In the genomic region with DNA sequence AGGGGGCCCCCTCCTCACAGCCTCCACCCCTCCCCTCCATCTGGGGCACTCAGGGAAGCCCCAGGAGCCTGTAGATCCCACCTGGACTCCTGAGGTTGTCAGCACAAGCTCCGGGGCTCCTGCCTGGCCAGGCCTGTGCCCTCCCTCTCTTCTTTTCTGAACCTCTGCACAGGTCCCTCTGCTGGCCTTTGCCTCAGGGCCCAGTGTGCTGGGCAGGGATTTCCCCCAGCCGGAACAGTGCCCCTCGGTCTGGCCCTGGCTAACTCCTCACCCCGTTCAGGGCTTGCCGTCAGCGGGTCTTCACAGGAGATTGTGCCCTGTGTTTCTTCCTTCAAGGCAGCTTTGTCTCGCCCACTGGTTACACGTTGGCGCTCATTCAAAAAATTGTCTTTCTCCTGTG, we compare ENCODE assay signal across 35 cellular contexts.
"Had no signal": no experiment of that assay in that cellular context is flagged by ENCODE, and none has a peak within 500 bp of the region (broad histone marks: within the 10 kb centered on the region; RNA-seq: fewer than 3 reads in every experiment).

No MANE protein-coding gene starts in this region.

- H3K4me3 Mint-ChIP-seq: activated B cell treated with CpG ODN at 0.5 μM for 24 hours; activated CD4-positive, alpha-beta memory T cell treated with anti-CD3 and anti-CD28 coated beads, Interleukin-2, amount 10 ng/mL, durations not matched to agents 7 days and 5 days; activated CD4-positive, alpha-beta T cell treated with anti-CD3 and anti-CD28 coated beads, Interleukin-2, amount 10 ng/mL, durations not matched to agents 24 days and 14 days; activated CD8-positive, alpha-beta memory T cell treated with anti-CD3 and anti-CD28 coated beads, Interleukin-2, amount 10 ng/mL, durations not matched to agents 7 days and 5 days; activated CD8-positive, alpha-beta T cell treated with anti-CD3 and anti-CD28 coated beads, Interleukin-2, amount 10 ng/mL, durations not matched to agents 7 days and 5 days; activated naive CD4-positive, alpha-beta T cell treated with anti-CD3 and anti-CD28 coated beads, Interleukin-2, amount 10 ng/mL, durations not matched to agents 7 days and 5 days; activated naive CD4-positive, alpha-beta T cell treated with anti-CD3 and anti-CD28 coated beads, Interleukin-2, amount 50 U/mL, for 24 hours; activated naive CD8-positive, alpha-beta T cell; activated naive CD8-positive, alpha-beta T cell treated with anti-CD3 and anti-CD28 coated beads, Interleukin-2, amount 10 ng/mL, durations not matched to agents 7 days and 5 days; activated naive CD8-positive, alpha-beta T cell treated with anti-CD3 and anti-CD28 coated beads, Interleukin-2, amount 50 U/mL, for 24 hours; activated T-cell treated with anti-CD3 and anti-CD28 coated beads, Interleukin-2, amount 50 U/mL, for 24 hours; brain; central memory CD8-positive, alpha-beta T cell; T-helper 1 cell treated with Interleukin-12 subunit alpha and Interleukin-12 subunit beta and Interleukin-4 antibody, amounts not matched to agents 30 μg/mL and 1 μg/mL, for 36 hours; T-helper 2 cell treated with Interferon-gamma antibody and Interleukin-4, amounts not matched to agents 5 μg/mL and 100 μg/mL, for 36 hours had no signal

- H3K9me3 Mint-ChIP-seq: activated naive CD4-positive, alpha-beta T cell treated with anti-CD3 and anti-CD28 coated beads, Interleukin-2, amount 10 ng/mL, durations not matched to agents 7 days and 5 days; activated naive CD8-positive, alpha-beta T cell treated with anti-CD3 and anti-CD28 coated beads, Interleukin-2, amount 50 U/mL, for 24 hours; activated T-cell treated with anti-CD3 and anti-CD28 coated beads, Interleukin-2, amount 50 U/mL, for 24 hours had no signal

- ATAC-seq: activated CD8-positive, alpha-beta memory T cell treated with anti-CD3 and anti-CD28 coated beads, Interleukin-2, amount 10 ng/mL, durations not matched to agents 7 days and 5 days; activated CD8-positive, alpha-beta T cell treated with anti-CD3 and anti-CD28 coated beads, Interleukin-2, amount 10 ng/mL, durations not matched to agents 7 days and 5 days; activated naive CD8-positive, alpha-beta T cell treated with anti-CD3 and anti-CD28 coated beads, Interleukin-2, amount 50 U/mL, for 24 hours had no signal

- H3K36me3 Mint-ChIP-seq: activated CD8-positive, alpha-beta memory T cell treated with anti-CD3 and anti-CD28 coated beads, Interleukin-2, amount 10 ng/mL, durations not matched to agents 7 days and 5 days; activated naive CD4-positive, alpha-beta T cell treated with anti-CD3 and anti-CD28 coated beads, Interleukin-2, amount 10 ng/mL, durations not matched to agents 7 days and 5 days; activated naive CD4-positive, alpha-beta T cell treated with anti-CD3 and anti-CD28 coated beads, Interleukin-2, amount 50 U/mL, for 24 hours; activated naive CD8-positive, alpha-beta T cell; brain had no signal

- H3K4me3 ChIP-seq: ascending aorta, cardiac muscle cell had no signal

- H3K4me1 ChIP-seq: ascending aorta had no signal

- H3K27ac Mint-ChIP-seq: activated B cell treated with CpG ODN at 0.5 μM for 24 hours; activated CD4-positive, alpha-beta memory T cell treated with anti-CD3 and anti-CD28 coated beads, Interleukin-2, amount 10 ng/mL, durations not matched to agents 7 days and 5 days; activated CD4-positive, alpha-beta T cell treated with anti-CD3 and anti-CD28 coated beads, Interleukin-2, amount 10 ng/mL, durations not matched to agents 24 days and 14 days; activated CD8-positive, alpha-beta memory T cell treated with anti-CD3 and anti-CD28 coated beads, Interleukin-2, amount 10 ng/mL, durations not matched to agents 7 days and 5 days; activated CD8-positive, alpha-beta T cell treated with anti-CD3 and anti-CD28 coated beads, Interleukin-2, amount 10 ng/mL, durations not matched to agents 7 days and 5 days; activated naive CD4-positive, alpha-beta T cell treated with anti-CD3 and anti-CD28 coated beads, Interleukin-2, amount 10 ng/mL, durations not matched to agents 7 days and 5 days; activated naive CD4-positive, alpha-beta T cell treated with anti-CD3 and anti-CD28 coated beads, Interleukin-2, amount 50 U/mL, for 24 hours; activated naive CD8-positive, alpha-beta T cell; activated naive CD8-positive, alpha-beta T cell treated with anti-CD3 and anti-CD28 coated beads, Interleukin-2, amount 10 ng/mL, durations not matched to agents 7 days and 5 days; activated naive CD8-positive, alpha-beta T cell treated with anti-CD3 and anti-CD28 coated beads, Interleukin-2, amount 50 U/mL, for 24 hours; activated T-cell treated with anti-CD3 and anti-CD28 coated beads, Interleukin-2, amount 50 U/mL, for 24 hours; activated T-helper 2 cell treated with anti-CD3 and anti-CD28 coated beads, Interferon-gamma antibody, Interleukin-2, Interleukin-4, amounts not matched to agents 10 μg/mL and 5 μg/mL and 100 μg/mL, durations not matched to agents 14 hours and 24 hours and 36 hours; brain; T-helper 1 cell treated with Interleukin-12 subunit alpha and Interleukin-12 subunit beta and Interleukin-4 antibody, amounts not matched to agents 30 μg/mL and 1 μg/mL, for 36 hours; T-helper 2 cell treated with Interferon-gamma antibody and Interleukin-4, amounts not matched to agents 5 μg/mL and 100 μg/mL, for 36 hours had no signal

- H3K36me3 ChIP-seq: ascending aorta, cardiac muscle cell had no signal

- H3K27ac ChIP-seq: ascending aorta, cardiac muscle cell, VCaP had no signal

- H3K27me3 Mint-ChIP-seq: activated B cell treated with CpG ODN at 0.5 μM for 24 hours; activated CD4-positive, alpha-beta memory T cell treated with anti-CD3 and anti-CD28 coated beads, Interleukin-2, amount 10 ng/mL, durations not matched to agents 7 days and 5 days; activated CD8-positive, alpha-beta memory T cell treated with anti-CD3 and anti-CD28 coated beads, Interleukin-2, amount 10 ng/mL, durations not matched to agents 7 days and 5 days; activated naive CD8-positive, alpha-beta T cell; activated naive CD8-positive, alpha-beta T cell treated with anti-CD3 and anti-CD28 coated beads, Interleukin-2, amount 10 ng/mL, durations not matched to agents 7 days and 5 days; activated naive CD8-positive, alpha-beta T cell treated with anti-CD3 and anti-CD28 coated beads, Interleukin-2, amount 50 U/mL, for 24 hours; activated T-cell treated with anti-CD3 and anti-CD28 coated beads, Interleukin-2, amount 50 U/mL, for 24 hours had no signal

- H3K27me3 ChIP-seq: ascending aorta, cardiac muscle cell had no signal

- H3K4me1 Mint-ChIP-seq: activated B cell treated with CpG ODN at 0.5 μM for 24 hours; activated CD4-positive, alpha-beta memory T cell treated with anti-CD3 and anti-CD28 coated beads, Interleukin-2, amount 10 ng/mL, durations not matched to agents 7 days and 5 days; activated CD4-positive, alpha-beta T cell treated with anti-CD3 and anti-CD28 coated beads, Interleukin-2, amount 10 ng/mL, durations not matched to agents 24 days and 14 days; activated CD8-positive, alpha-beta memory T cell treated with anti-CD3 and anti-CD28 coated beads, Interleukin-2, amount 10 ng/mL, durations not matched to agents 7 days and 5 days; activated naive CD4-positive, alpha-beta T cell treated with anti-CD3 and anti-CD28 coated beads, Interleukin-2, amount 10 ng/mL, durations not matched to agents 7 days and 5 days; activated naive CD4-positive, alpha-beta T cell treated with anti-CD3 and anti-CD28 coated beads, Interleukin-2, amount 50 U/mL, for 24 hours; activated naive CD8-positive, alpha-beta T cell treated with anti-CD3 and anti-CD28 coated beads, Interleukin-2, amount 50 U/mL, for 24 hours; central memory CD8-positive, alpha-beta T cell had no signal

- H3K9me3 ChIP-seq: ascending aorta had no signal

- DNase-seq: activated B cell treated with CpG ODN at 0.5 μM for 24 hours; activated CD4-positive, alpha-beta memory T cell treated with anti-CD3 and anti-CD28 coated beads, Interleukin-2, amount 10 ng/mL, durations not matched to agents 7 days and 5 days; activated CD4-positive, alpha-beta T cell treated with anti-CD3 and anti-CD28 coated beads for 4 hours; activated CD4-positive, alpha-beta T cell treated with anti-CD3 and anti-CD28 coated beads, Interleukin-2, amount 10 ng/mL, durations not matched to agents 24 days and 14 days; activated CD4-positive, alpha-beta T cell treated with anti-CD3 and anti-CD28 coated beads, Interleukin-2, amount 50 U/mL, for 48 hours; activated CD4-positive, CD25-positive, alpha-beta regulatory T cell treated with anti-CD3 and anti-CD28 coated beads, Interleukin-2, amount 50 U/mL, for 72 hours; activated CD8-positive, alpha-beta memory T cell treated with anti-CD3 and anti-CD28 coated beads for 24 hours; activated CD8-positive, alpha-beta memory T cell treated with anti-CD3 and anti-CD28 coated beads, Interleukin-2, amount 10 ng/mL, durations not matched to agents 7 days and 5 days; activated CD8-positive, alpha-beta memory T cell treated with anti-CD3 and anti-CD28 coated beads, Interleukin-2, amount 50 U/mL, for 48 hours; activated CD8-positive, alpha-beta T cell treated with anti-CD3 and anti-CD28 coated beads, Interleukin-2, amount 10 ng/mL, durations not matched to agents 7 days and 5 days; activated effector memory CD4-positive, alpha-beta T cell treated with Interleukin-2 at 50 U/mL for 16 hours; activated gamma-delta T cell; activated naive CD4-positive, alpha-beta T cell treated with anti-CD3 and anti-CD28 coated beads, Interleukin-2, amount 10 ng/mL, durations not matched to agents 7 days and 5 days; activated naive CD4-positive, alpha-beta T cell treated with Interleukin-2 at 50 U/mL for 16 hours; activated naive CD8-positive, alpha-beta T cell treated with anti-CD3 and anti-CD28 coated beads, Interleukin-2, amount 10 ng/mL, durations not matched to agents 7 days and 5 days; activated naive CD8-positive, alpha-beta T cell treated with anti-CD3 and anti-CD28 coated beads, Interleukin-2, amount 50 U/mL, for 24 hours; activated T-cell treated with anti-CD3 and anti-CD28 coated beads, Interleukin-2, amount 50 U/mL, for 24 hours; activated T-cell treated with anti-CD3 and anti-CD28 coated beads, Interleukin-2, amount 50 U/mL, for 48 hours; amygdala; anterior cingulate cortex; caudate nucleus; cerebellar nuclear complex; T-helper 1 cell; T-helper 2 cell; T-helper 9 cell had no signal
